In the genomic region with DNA sequence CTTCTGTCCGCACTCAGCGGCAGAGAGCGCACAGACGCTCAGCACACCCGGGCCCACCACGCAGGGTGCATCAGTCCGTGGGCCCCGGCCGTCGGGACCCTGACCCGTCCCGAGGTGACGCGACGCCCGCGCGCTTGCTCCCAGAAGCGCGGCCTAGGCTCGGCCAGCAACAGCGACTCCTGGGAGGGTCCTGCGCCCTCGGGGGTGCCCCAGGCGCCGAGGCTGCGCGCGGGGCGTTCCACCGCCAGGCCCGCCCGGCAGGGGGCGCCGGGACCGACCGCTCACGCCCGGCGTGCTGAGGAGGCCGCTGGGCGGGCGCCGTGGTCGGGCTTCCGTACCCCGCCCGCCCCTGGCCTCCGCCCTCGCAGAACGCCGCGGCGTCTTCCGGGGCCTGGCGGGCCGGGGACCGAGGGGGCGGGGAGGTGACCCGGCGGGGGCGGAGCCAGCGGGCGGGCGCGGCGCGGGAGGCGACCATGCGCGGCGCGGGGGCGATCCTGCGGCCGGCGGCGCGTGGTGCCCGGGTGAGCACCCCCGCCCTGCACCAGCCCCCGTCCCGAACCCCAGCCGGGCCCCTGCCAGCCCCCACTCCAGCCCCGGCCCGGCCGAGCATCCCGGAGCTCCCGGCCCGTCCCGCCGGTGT, we compare ENCODE assay signal across 1 cellular context.
TF ChIP-seq lines count a peak whose summit lies in the region.

A gene with protein sequence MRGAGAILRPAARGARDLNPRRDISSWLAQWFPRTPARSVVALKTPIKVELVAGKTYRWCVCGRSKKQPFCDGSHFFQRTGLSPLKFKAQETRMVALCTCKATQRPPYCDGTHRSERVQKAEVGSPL (plus strand): TSS at position 456 of the 640 bp plus-strand sequence. CDS start 18 bp downstream, at position 474.

TF ChIP-seq in WTC11, 78 proteins besides CTCF, POLR2A, EP300 and RAD21 (continued from another document and continues in another):
- TF ChIP-seq AFF4 (CRISPR knock-in tag; IDR thresholded peaks at IDR 0.05; ENCODE audit: borderline replicate concordance) (no peak), ZNF263 (CRISPR knock-in tag; IDR thresholded peaks at IDR 0.05; ENCODE audit: low read depth) (no peak), JAZF1 (CRISPR knock-in tag; IDR thresholded peaks at IDR 0.05) (no peak), PRRX2 (CRISPR knock-in tag; IDR thresholded peaks at IDR 0.05) (0 out of 2 replicates have a peak, but pooled peaks have one; percentile 6), ATF1 (CRISPR knock-in tag; IDR thresholded peaks at IDR 0.05) (no peak), ZNF423 (CRISPR knock-in tag; IDR thresholded peaks at IDR 0.05) (no peak; the same call in 1 of the 2 replicates), TEAD1 (CRISPR knock-in tag; IDR thresholded peaks at IDR 0.05) (no peak), NR2C2 (CRISPR knock-in tag; IDR thresholded peaks at IDR 0.05) (no peak), ZNF281 (CRISPR knock-in tag; IDR thresholded peaks at IDR 0.05) (no peak), ATF6 (CRISPR knock-in tag; IDR thresholded peaks at IDR 0.05) (no peak), FOXJ3 (CRISPR knock-in tag; IDR thresholded peaks at IDR 0.05; ENCODE audit: borderline replicate concordance) (no peak), STAT6 (CRISPR knock-in tag; conservative IDR thresholded peaks at IDR 0.05; ENCODE audit: low read depth) (0 out of 2 replicates have a peak, but pooled peaks have one; percentile 17), ESRRA (CRISPR knock-in tag; IDR thresholded peaks at IDR 0.05; ENCODE audit: borderline replicate concordance) (no peak), ZNF121 (CRISPR knock-in tag; IDR thresholded peaks at IDR 0.05) (no peak), TP53 (CRISPR knock-in tag; IDR thresholded peaks at IDR 0.05) (no peak), NFATC4 (CRISPR knock-in tag; IDR thresholded peaks at IDR 0.05) (no peak), ZSCAN18 (CRISPR knock-in tag; IDR thresholded peaks at IDR 0.05) (no peak), NFYB (CRISPR knock-in tag; conservative IDR thresholded peaks at IDR 0.05; ENCODE audit: low read depth) (no peak), ZNF416 (CRISPR knock-in tag; IDR thresholded peaks at IDR 0.05) (no peak), JUN (CRISPR knock-in tag; IDR thresholded peaks at IDR 0.05) (no peak), ZNF317 (CRISPR knock-in tag; IDR thresholded peaks at IDR 0.05; ENCODE audit: borderline replicate concordance, low read depth) (no peak), ZNF671 (CRISPR knock-in tag; IDR thresholded peaks at IDR 0.05) (no peak), NR1H2 (CRISPR knock-in tag; IDR thresholded peaks at IDR 0.05) (no peak), RORB (CRISPR knock-in tag; IDR thresholded peaks at IDR 0.05) (no peak), FOXP1 (CRISPR knock-in tag; IDR thresholded peaks at IDR 0.05; ENCODE audit: borderline replicate concordance) (no peak), CREM (CRISPR knock-in tag; IDR thresholded peaks at IDR 0.05) (peak; percentile 46; the same call in 1 of the 2 replicates), CREB1 (CRISPR knock-in tag; IDR thresholded peaks at IDR 0.05) (no peak), SP1 (CRISPR knock-in tag; conservative IDR thresholded peaks at IDR 0.05) (peak; percentile 83), PREB (CRISPR knock-in tag; IDR thresholded peaks at IDR 0.05; ENCODE audit: borderline replicate concordance) (0 out of 2 replicates have a peak, but pooled peaks have one; percentile 38)
- TF ChIP-seq, protein P1, sequence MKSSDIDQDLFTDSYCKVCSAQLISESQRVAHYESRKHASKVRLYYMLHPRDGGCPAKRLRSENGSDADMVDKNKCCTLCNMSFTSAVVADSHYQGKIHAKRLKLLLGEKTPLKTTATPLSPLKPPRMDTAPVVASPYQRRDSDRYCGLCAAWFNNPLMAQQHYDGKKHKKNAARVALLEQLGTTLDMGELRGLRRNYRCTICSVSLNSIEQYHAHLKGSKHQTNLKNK (CRISPR knock-in tag; IDR thresholded peaks at IDR 0.05): no peak
- TF ChIP-seq, protein P2, sequence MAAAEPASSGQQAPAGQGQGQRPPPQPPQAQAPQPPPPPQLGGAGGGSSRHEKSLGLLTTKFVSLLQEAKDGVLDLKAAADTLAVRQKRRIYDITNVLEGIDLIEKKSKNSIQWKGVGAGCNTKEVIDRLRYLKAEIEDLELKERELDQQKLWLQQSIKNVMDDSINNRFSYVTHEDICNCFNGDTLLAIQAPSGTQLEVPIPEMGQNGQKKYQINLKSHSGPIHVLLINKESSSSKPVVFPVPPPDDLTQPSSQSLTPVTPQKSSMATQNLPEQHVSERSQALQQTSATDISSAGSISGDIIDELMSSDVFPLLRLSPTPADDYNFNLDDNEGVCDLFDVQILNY (CRISPR knock-in tag; IDR thresholded peaks at IDR 0.05): peak; percentile 21; the same call in 1 of the 2 replicates
- TF ChIP-seq, protein P3, sequence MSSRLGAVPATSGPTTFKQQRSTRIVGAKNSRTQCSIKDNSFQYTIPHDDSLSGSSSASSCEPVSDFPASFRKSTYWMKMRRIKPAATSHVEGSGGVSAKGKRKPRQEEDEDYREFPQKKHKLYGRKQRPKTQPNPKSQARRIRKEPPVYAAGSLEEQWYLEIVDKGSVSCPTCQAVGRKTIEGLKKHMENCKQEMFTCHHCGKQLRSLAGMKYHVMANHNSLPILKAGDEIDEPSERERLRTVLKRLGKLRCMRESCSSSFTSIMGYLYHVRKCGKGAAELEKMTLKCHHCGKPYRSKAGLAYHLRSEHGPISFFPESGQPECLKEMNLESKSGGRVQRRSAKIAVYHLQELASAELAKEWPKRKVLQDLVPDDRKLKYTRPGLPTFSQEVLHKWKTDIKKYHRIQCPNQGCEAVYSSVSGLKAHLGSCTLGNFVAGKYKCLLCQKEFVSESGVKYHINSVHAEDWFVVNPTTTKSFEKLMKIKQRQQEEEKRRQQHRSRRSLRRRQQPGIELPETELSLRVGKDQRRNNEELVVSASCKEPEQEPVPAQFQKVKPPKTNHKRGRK (CRISPR knock-in tag; IDR thresholded peaks at IDR 0.05; ENCODE audit: borderline replicate concordance): no peak
- TF ChIP-seq, protein P4, sequence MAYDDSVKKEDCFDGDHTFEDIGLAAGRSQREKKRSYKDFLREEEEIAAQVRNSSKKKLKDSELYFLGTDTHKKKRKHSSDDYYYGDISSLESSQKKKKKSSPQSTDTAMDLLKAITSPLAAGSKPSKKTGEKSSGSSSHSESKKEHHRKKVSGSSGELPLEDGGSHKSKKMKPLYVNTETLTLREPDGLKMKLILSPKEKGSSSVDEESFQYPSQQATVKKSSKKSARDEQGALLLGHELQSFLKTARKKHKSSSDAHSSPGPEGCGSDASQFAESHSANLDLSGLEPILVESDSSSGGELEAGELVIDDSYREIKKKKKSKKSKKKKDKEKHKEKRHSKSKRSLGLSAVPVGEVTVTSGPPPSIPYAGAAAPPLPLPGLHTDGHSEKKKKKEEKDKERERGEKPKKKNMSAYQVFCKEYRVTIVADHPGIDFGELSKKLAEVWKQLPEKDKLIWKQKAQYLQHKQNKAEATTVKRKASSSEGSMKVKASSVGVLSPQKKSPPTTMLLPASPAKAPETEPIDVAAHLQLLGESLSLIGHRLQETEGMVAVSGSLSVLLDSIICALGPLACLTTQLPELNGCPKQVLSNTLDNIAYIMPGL (CRISPR knock-in tag; IDR thresholded peaks at IDR 0.05): peak; percentile 88; the same call in 1 of the 2 replicates
